ENCODE assay signal across 22 cellular contexts in genomic region chr7:52854681-52855080, GRCh38.
"Had no signal": no experiment of that assay in that cellular context is flagged by ENCODE, and none has a peak within 500 bp of the region (broad histone marks: within the 10 kb centered on the region; RNA-seq: fewer than 3 reads in every experiment).

No MANE protein-coding gene starts in this region.

- H2AFZ ChIP-seq: PC-9 had no signal

- H3K4me3 ChIP-seq: PC-9, Peyer's patch, SJSA1, SK-N-MC had no signal

- DNase-seq: IMR-90; NCI-H1092; NCI-H1105 treated with DMSO at 0.1 percent for 48 hours; NCI-H1436; NCI-H187; NCI-H2029; NCI-H2081 treated with DMSO at 0.1 percent for 48 hours; NCI-H2171; NCI-H226; NCI-H446; NCI-H510A; NCI-H524 treated with DMSO at 0.1 percent for 48 hours; NCI-H69; NCI-H774; NK-92 treated with Interleukin-12 subunit alpha and Interleukin-12 subunit beta, amount 100 ng/mL, for 24 hours; OCI-M1; PC-9; Peyer's patch; Right ventricle myocardium superior; SIG-M5 had no signal

- H3K27ac ChIP-seq: PC-9, Peyer's patch, SJSA1, SK-N-MC had no signal

- H3K36me3 ChIP-seq: Peyer's patch, SJSA1 had no signal

- H3K4me1 ChIP-seq: Peyer's patch, SJSA1 had no signal

- H3K4me2 ChIP-seq: PC-9 had no signal

- H3K27me3 ChIP-seq: Peyer's patch, SJSA1 had no signal

- H3K9me3 ChIP-seq: Peyer's patch had no signal
